Comparison of ENCODE assay signal across 28 cellular contexts in genomic region chr12:105270671-105271255, GRCh38.
"Had no signal": no experiment of that assay in that cellular context is flagged by ENCODE, and none has a peak within 500 bp of the region (broad histone marks: within the 10 kb centered on the region; RNA-seq: fewer than 3 reads in every experiment).

No MANE protein-coding gene starts in this region.

- H3K36me3 ChIP-seq: heart right ventricle, ovary, right lobe of liver, uterus had no signal

- H3K27ac Mint-ChIP-seq: activated CD4-positive, alpha-beta memory T cell treated with anti-CD3 and anti-CD28 coated beads, Interleukin-2, amount 10 ng/mL, durations not matched to agents 7 days and 5 days; activated CD4-positive, alpha-beta T cell treated with anti-CD3 and anti-CD28 coated beads, Interleukin-2, amount 10 ng/mL, durations not matched to agents 7 days and 5 days; activated naive CD4-positive, alpha-beta T cell treated with anti-CD3 and anti-CD28 coated beads, Interleukin-2, amount 50 U/mL, for 24 hours; activated naive CD8-positive, alpha-beta T cell treated with anti-CD3 and anti-CD28 coated beads, Interleukin-2, amount 50 U/mL, for 24 hours; activated T-helper 17 cell treated with anti-CD3 and anti-CD28 coated beads, Interleukin-2, amount 50 U/mL, for 72 hours; effector memory CD8-positive, alpha-beta T cell; progenitor cell of endocrine pancreas; stimulated activated naive CD8-positive, alpha-beta T cell treated with anti-CD3 and anti-CD28 coated beads, Interleukin-15, amount 100 ng/mL, for 72 hours; type B pancreatic cell had no signal

- DNase-seq: activated CD4-positive, alpha-beta memory T cell treated with anti-CD3 and anti-CD28 coated beads, Interleukin-2, amount 10 ng/mL, durations not matched to agents 7 days and 5 days; activated CD4-positive, alpha-beta T cell treated with anti-CD3 and anti-CD28 coated beads, Interleukin-2, amount 10 ng/mL, durations not matched to agents 7 days and 5 days; activated CD8-positive, alpha-beta memory T cell treated with anti-CD3 and anti-CD28 coated beads, Interleukin-2, amount 50 U/mL, for 48 hours; activated gamma-delta T cell treated with Interleukin-2 at 50 U/mL for 16 hours; activated naive CD8-positive, alpha-beta T cell treated with anti-CD3 and anti-CD28 coated beads, Interleukin-2, amount 50 U/mL, for 24 hours; activated T-cell treated with anti-CD3 and anti-CD28 coated beads, Interleukin-2, amount 50 U/mL, for 4 hours; amygdala; caudate nucleus; cortex of kidney; effector memory CD8-positive, alpha-beta T cell; foreskin keratinocyte; heart right ventricle; midbrain; naive thymus-derived CD4-positive, alpha-beta T cell; ovary; right lobe of liver; stimulated activated CD4-positive, alpha-beta T cell treated with anti-CD3 and anti-CD28 coated beads, Interleukin-12 subunit alpha, Interleukin-12 subunit beta, amount 100 ng/mL, for 4 hours; stimulated activated CD4-positive, alpha-beta T cell treated with anti-CD3 and anti-CD28 coated beads, Interleukin-4, amount 100 ng/mL, for 1 hour; stimulated activated naive CD8-positive, alpha-beta T cell treated with anti-CD3 and anti-CD28 coated beads, Interleukin-15, amount 100 ng/mL, for 72 hours; substantia nigra; uterus had no signal

- H3K27me3 Mint-ChIP-seq: activated naive CD4-positive, alpha-beta T cell treated with anti-CD3 and anti-CD28 coated beads, Interleukin-2, amount 50 U/mL, for 24 hours; effector memory CD8-positive, alpha-beta T cell; progenitor cell of endocrine pancreas; stimulated activated naive CD8-positive, alpha-beta T cell treated with anti-CD3 and anti-CD28 coated beads, Interleukin-15, amount 100 ng/mL, for 72 hours; type B pancreatic cell had no signal

- H3K4me3 ChIP-seq: heart right ventricle, ovary, right lobe of liver, uterus had no signal

- ATAC-seq: activated CD4-positive, CD25-positive, alpha-beta regulatory T cell treated with anti-CD3 and anti-CD28 coated beads, Interleukin-2, amount 50 U/mL, for 24 hours; activated naive CD8-positive, alpha-beta T cell treated with anti-CD3 and anti-CD28 coated beads, Interleukin-2, amount 50 U/mL, for 24 hours; activated T-cell treated with anti-CD3 and anti-CD28 coated beads, Interleukin-2, amount 50 U/mL, for 4 hours; activated T-helper 17 cell treated with anti-CD3 and anti-CD28 coated beads, Interleukin-2, amount 50 U/mL, for 72 hours; effector memory CD8-positive, alpha-beta T cell; foreskin keratinocyte; heart right ventricle; naive thymus-derived CD4-positive, alpha-beta T cell; right lobe of liver; stimulated activated naive CD8-positive, alpha-beta T cell treated with anti-CD3 and anti-CD28 coated beads, Interleukin-15, amount 100 ng/mL, for 72 hours had no signal

- H3K36me3 Mint-ChIP-seq: activated naive CD4-positive, alpha-beta T cell treated with anti-CD3 and anti-CD28 coated beads, Interleukin-2, amount 50 U/mL, for 24 hours; type B pancreatic cell had no signal

- FAIRE-seq: TTC549 had no signal

- H3K4me1 ChIP-seq: heart right ventricle, right lobe of liver had no signal

- H3K27me3 ChIP-seq: foreskin keratinocyte, heart right ventricle, ovary, right lobe of liver, uterus had no signal

- H3K9me3 Mint-ChIP-seq: activated CD4-positive, alpha-beta memory T cell treated with anti-CD3 and anti-CD28 coated beads, Interleukin-2, amount 10 ng/mL, durations not matched to agents 7 days and 5 days; activated CD4-positive, alpha-beta T cell treated with anti-CD3 and anti-CD28 coated beads, Interleukin-2, amount 10 ng/mL, durations not matched to agents 7 days and 5 days; activated naive CD4-positive, alpha-beta T cell treated with anti-CD3 and anti-CD28 coated beads, Interleukin-2, amount 50 U/mL, for 24 hours; activated naive CD8-positive, alpha-beta T cell treated with anti-CD3 and anti-CD28 coated beads, Interleukin-2, amount 50 U/mL, for 24 hours; activated T-cell treated with anti-CD3 and anti-CD28 coated beads, Interleukin-2, amount 50 U/mL, for 4 hours; activated T-helper 17 cell treated with anti-CD3 and anti-CD28 coated beads, Interleukin-2, amount 50 U/mL, for 72 hours; effector memory CD8-positive, alpha-beta T cell; stimulated activated naive CD8-positive, alpha-beta T cell treated with anti-CD3 and anti-CD28 coated beads, Interleukin-15, amount 100 ng/mL, for 72 hours; type B pancreatic cell had no signal

- H3K27ac ChIP-seq: foreskin keratinocyte, heart right ventricle, ovary, right lobe of liver, uterus, VCaP had no signal

- H3K4me3 Mint-ChIP-seq: activated CD4-positive, alpha-beta memory T cell treated with anti-CD3 and anti-CD28 coated beads, Interleukin-2, amount 10 ng/mL, durations not matched to agents 7 days and 5 days; activated CD4-positive, alpha-beta T cell treated with anti-CD3 and anti-CD28 coated beads, Interleukin-2, amount 10 ng/mL, durations not matched to agents 7 days and 5 days; activated naive CD4-positive, alpha-beta T cell treated with anti-CD3 and anti-CD28 coated beads, Interleukin-2, amount 50 U/mL, for 24 hours; activated naive CD8-positive, alpha-beta T cell treated with anti-CD3 and anti-CD28 coated beads, Interleukin-2, amount 50 U/mL, for 24 hours; activated T-cell treated with anti-CD3 and anti-CD28 coated beads, Interleukin-2, amount 50 U/mL, for 4 hours; activated T-helper 17 cell treated with anti-CD3 and anti-CD28 coated beads, Interleukin-2, amount 50 U/mL, for 72 hours; effector memory CD8-positive, alpha-beta T cell; naive thymus-derived CD4-positive, alpha-beta T cell; stimulated activated naive CD8-positive, alpha-beta T cell treated with anti-CD3 and anti-CD28 coated beads, Interleukin-15, amount 100 ng/mL, for 72 hours; type B pancreatic cell had no signal

- H3K4me1 Mint-ChIP-seq: activated CD4-positive, alpha-beta memory T cell treated with anti-CD3 and anti-CD28 coated beads, Interleukin-2, amount 10 ng/mL, durations not matched to agents 7 days and 5 days; activated CD4-positive, alpha-beta T cell treated with anti-CD3 and anti-CD28 coated beads, Interleukin-2, amount 10 ng/mL, durations not matched to agents 7 days and 5 days; activated naive CD4-positive, alpha-beta T cell treated with anti-CD3 and anti-CD28 coated beads, Interleukin-2, amount 50 U/mL, for 24 hours; activated naive CD8-positive, alpha-beta T cell treated with anti-CD3 and anti-CD28 coated beads, Interleukin-2, amount 50 U/mL, for 24 hours; activated T-helper 17 cell treated with anti-CD3 and anti-CD28 coated beads, Interleukin-2, amount 50 U/mL, for 72 hours; naive thymus-derived CD4-positive, alpha-beta T cell; stimulated activated naive CD8-positive, alpha-beta T cell treated with anti-CD3 and anti-CD28 coated beads, Interleukin-15, amount 100 ng/mL, for 72 hours had no signal
